Comparison of ENCODE assay signal across 8 cellular contexts in genomic region chr1:228081578-228082259, GRCh38. TPM values are rescaled to one million over a fixed set of nuclear protein-coding genes. Genes with fewer than 3 reads are reported as not detected.
A peak's percentile ranks its signal among the peaks of the same experiment; 100 is the strongest.
DNase-seq lines count a peak whose midpoint lies in the region; ATAC-seq, FAIRE-seq and TF ChIP-seq lines count a peak whose summit lies in the region.

No MANE protein-coding gene starts in this region.

- H3K9me3 ChIP-seq in SK-N-MC (ENCODE audit: low read depth, low read length) (no peaks in the 10 kb centered on the region), endothelial cell of umbilical vein (replicated peaks; ENCODE audit: control insufficient read depth, insufficient read depth, low read length) (no peaks in the 10 kb centered on the region)

- H3K4me2 ChIP-seq in endothelial cell of umbilical vein (ENCODE audit: insufficient read depth, low read length) = peak overlapping the region; percentile 53

- H3K36me3 Mint-ChIP-seq in nephron (ENCODE audit: low read depth) = peaks cover 2% of the 10 kb centered on the region

- H3K27me3 ChIP-seq in endothelial cell of umbilical vein (ENCODE audit: control insufficient read depth in 2 of 2, insufficient read depth in 2 of 2, low read length in 2 of 2) = no peaks in the 10 kb centered on the region

- TF ChIP-seq CTCF in endothelial cell of umbilical vein (IDR thresholded peaks at IDR 0.05; ENCODE audit: extremely low read depth in 1 of 2, insufficient read depth in 1 of 2, low read depth in 1 of 2, low read length in 2 of 2) = no peak
- no peak for TF ChIP-seq CTCF in nephron (IDR thresholded peaks at IDR 0.05; ENCODE audit: unreplicated experiment in 3 of 3)

- POLR2A ChIA-PET in endothelial cell of umbilical vein (lab: Charles Lee) = no interaction called here

- no TSS peak for BruUV-seq in endothelial cell of umbilical vein (replicated peaks; lab: Mats Ljungman, UMichigan)

- CTCF ChIA-PET in endothelial cell of umbilical vein (lab: Charles Lee) = interaction anchor here (0.7 to 1.6 kb wide), 4 partner anchors 8 to 82 kb away, joined by 3 to 12 read pairs (median 4); no protein-coding TSS in a partner anchor

- peak overlapping the region; percentile 93 for H3K4me3 ChIP-seq in SK-N-MC
- peak overlapping the region; percentile 51 to 73 (median 72) for H3K4me3 ChIP-seq in endothelial cell of umbilical vein (replicated peaks in 1 of 3; ENCODE audit: insufficient read depth in 1 of 3, low read depth in 1 of 3, low read length in 3 of 3)

- peaks cover 4% of the 10 kb centered on the region for H4K20me1 ChIP-seq in endothelial cell of umbilical vein (replicated peaks; ENCODE audit: control insufficient read depth, extremely low read depth, insufficient read depth, low read length)

- H3K27ac Mint-ChIP-seq in nephron = peak overlapping the region in 2 of 3 experiments; percentile 71 to 86

- H3K4me1 Mint-ChIP-seq in nephron = peaks cover 34% of the 10 kb centered on the region

- H3K27me3 Mint-ChIP-seq in nephron (ENCODE audit: low read depth) = peaks cover 4% of the 10 kb centered on the region

- peaks cover 21% of the 10 kb centered on the region for H3K36me3 ChIP-seq in SK-N-MC (ENCODE audit: insufficient read depth, low read length)
- H3K36me3 ChIP-seq in endothelial cell of umbilical vein (ENCODE audit: control insufficient read depth in 2 of 2, extremely low read depth in 1 of 2, insufficient read depth in 2 of 2, low read length in 2 of 2) = no peaks in the 10 kb centered on the region

- H3K4me1 ChIP-seq in endothelial cell of umbilical vein (ENCODE audit: control insufficient read depth, extremely low read depth, insufficient read depth, low read length) = peaks cover 33% of the 10 kb centered on the region

- dilution Hi-C loops in endothelial cell of umbilical vein (cut with MboI; ENCODE audit: extremely low pct_ligation_motif_present, low sequenced_read_pairs) = no loop called here

- peak; percentile 16 for ATAC-seq in HG02943 (IDR thresholded peaks at IDR 0.05; ENCODE audit: low read depth, unreplicated experiment)

- H3K27ac ChIP-seq in SK-N-MC (no peak overlapping the region), endothelial cell of umbilical vein (ENCODE audit: insufficient read depth, low read depth, low read length) (peak overlapping the region; percentile 63)

- H3K9ac ChIP-seq in SK-N-MC (ENCODE audit: insufficient read length) (peak overlapping the region; percentile 91), endothelial cell of umbilical vein (replicated peaks; ENCODE audit: extremely low read depth, insufficient read depth, low read length) (peak overlapping the region; percentile 99)

- peaks cover 55% of the 10 kb centered on the region for H3K79me2 ChIP-seq in endothelial cell of umbilical vein (ENCODE audit: control insufficient read depth, insufficient read depth, low read length)

- FAIRE-seq in endothelial cell of umbilical vein (lab: Jason Lieb, UNC) = peak; percentile 74

- TF ChIP-seq POLR2A in endothelial cell of umbilical vein (IDR thresholded peaks at IDR 0.05; ENCODE audit: low read depth, low read length) = no peak

- no peaks in the 10 kb centered on the region for H3K9me3 Mint-ChIP-seq in nephron

- intact Hi-C loops in endothelial cell of umbilical vein (cut with micrococcal nuclease) = loop anchor here (1.0 to 10.0 kb wide), 7 partner anchors 22 to 517 kb away; partner anchors contain the start of genes C1orf35, GUK1, JMJD4 and SNAP47

- no peaks in the 10 kb centered on the region for H3K9me1 ChIP-seq in endothelial cell of umbilical vein (replicated peaks; ENCODE audit: control insufficient read depth, extremely low read depth, insufficient read depth, low read length)

- DNase-seq in activated naive CD4-positive, alpha-beta T cell treated with Interleukin-2 at 50 U/mL for 16 hours = peak; percentile 28
- DNase-seq in activated naive CD4-positive, alpha-beta T cell treated with anti-CD3 and anti-CD28 coated beads, Interleukin-2, amount 50 U/mL, for 16 hours = no peak
- no peak for DNase-seq in SK-N-MC (ENCODE audit: low read depth, low spot score)
- no peak for DNase-seq in endothelial cell of umbilical vein (ENCODE audit: low read depth, low spot score)
- no peak for DNase-seq in NK-92 treated with Interleukin-12 subunit alpha and Interleukin-12 subunit beta, amount 100 ng/mL, for 24 hours (lab: John Stamatoyannopoulos, UW)
- no peak for DNase-seq in NCI-H1436 (lab: John Stamatoyannopoulos, UW)

- H2AFZ ChIP-seq in endothelial cell of umbilical vein (ENCODE audit: low read depth, low read length) = peak overlapping the region; percentile 83

- peak overlapping the region; percentile 83 to 89 (median 88) for H3K4me3 Mint-ChIP-seq in nephron

TF ChIP-seq in endothelial cell of umbilical vein, 7 proteins besides CTCF, POLR2A, EP300 and RAD21:
- no peak for TF ChIP-seq GATA2 (IDR thresholded peaks at IDR 0.05; ENCODE audit: insufficient read depth, insufficient read length, low read depth, low read length)
- TF ChIP-seq EZH2 (IDR thresholded peaks at IDR 0.05; ENCODE audit: borderline replicate concordance, low read depth, low read length, severe bottlenecking) = no peak
- TF ChIP-seq, protein P1, sequence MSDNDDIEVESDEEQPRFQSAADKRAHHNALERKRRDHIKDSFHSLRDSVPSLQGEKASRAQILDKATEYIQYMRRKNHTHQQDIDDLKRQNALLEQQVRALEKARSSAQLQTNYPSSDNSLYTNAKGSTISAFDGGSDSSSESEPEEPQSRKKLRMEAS (IDR thresholded peaks at IDR 0.05; ENCODE audit: insufficient read depth, insufficient read length) = no peak
- no peak for TF ChIP-seq JUN (IDR thresholded peaks at IDR 0.05; ENCODE audit: borderline replicate concordance, insufficient read depth, insufficient read length, low read depth)
TF ChIP-seq in endothelial cell of umbilical vein: peak in this region for 0.

RNA-seq across cellular contexts. Expression of gene ARF1, which starts 0.8 kb away (rescaled TPM):
- 488 and 499 TPM in 2 replicates for total RNA-seq in endothelial cell of umbilical vein
- 844 and 1,054 TPM in 2 replicates for polyA plus RNA-seq in endothelial cell of umbilical vein
- polyA plus RNA-seq in endothelial cell of umbilical vein (2011; cell fraction: cytosol; rRNA removed) = 724 and 860 TPM in 2 replicates
- polyA plus RNA-seq in endothelial cell of umbilical vein (2011; cell fraction: nucleus; rRNA removed) = 433 and 446 TPM in 2 replicates
- polyA plus RNA-seq in endothelial cell of umbilical vein (2012) = 473 and 510 TPM in 2 replicates
- polyA minus RNA-seq in endothelial cell of umbilical vein = 691 and 797 TPM in 2 replicates
- 221 TPM for polyA minus RNA-seq in endothelial cell of umbilical vein (2011; cell fraction: cytosol; rRNA and poly(A)+ RNA removed)
- polyA minus RNA-seq in endothelial cell of umbilical vein (2011; cell fraction: nucleus; rRNA and poly(A)+ RNA removed) = 130 and 181 TPM in 2 replicates

RNA-seq across cellular contexts. Expression of gene C1orf35, which starts 21.4 kb away (rescaled TPM):
- 21.7 and 23.9 TPM in 2 replicates for total RNA-seq in endothelial cell of umbilical vein
- polyA plus RNA-seq in endothelial cell of umbilical vein = 19.9 and 21.1 TPM in 2 replicates
- polyA plus RNA-seq in endothelial cell of umbilical vein (2011; cell fraction: cytosol; rRNA removed) = 14.6 and 17.1 TPM in 2 replicates
- 22.9 and 27.5 TPM in 2 replicates for polyA plus RNA-seq in endothelial cell of umbilical vein (2011; cell fraction: nucleus; rRNA removed)
- polyA plus RNA-seq in endothelial cell of umbilical vein (2012) = 12.8 and 15.1 TPM in 2 replicates
- polyA minus RNA-seq in endothelial cell of umbilical vein = 2.4 and 2.6 TPM in 2 replicates
- polyA minus RNA-seq in endothelial cell of umbilical vein (2011; cell fraction: cytosol; rRNA and poly(A)+ RNA removed) = 4.3 TPM
- 1.6 and 2.8 TPM in 2 replicates for polyA minus RNA-seq in endothelial cell of umbilical vein (2011; cell fraction: nucleus; rRNA and poly(A)+ RNA removed)

RNA-seq across cellular contexts. Expression of gene MRPL55, which starts 27.4 kb away (rescaled TPM):
- 57.0 and 58.7 TPM in 2 replicates for total RNA-seq in endothelial cell of umbilical vein
- 155 and 287 TPM in 2 replicates for polyA plus RNA-seq in endothelial cell of umbilical vein
- 84.5 and 110 TPM in 2 replicates for polyA plus RNA-seq in endothelial cell of umbilical vein (2011; cell fraction: cytosol; rRNA removed)
- 103 and 115 TPM in 2 replicates for polyA plus RNA-seq in endothelial cell of umbilical vein (2011; cell fraction: nucleus; rRNA removed)
- 43.4 and 51.1 TPM in 2 replicates for polyA plus RNA-seq in endothelial cell of umbilical vein (2012)
- polyA minus RNA-seq in endothelial cell of umbilical vein = 35.6 and 46.6 TPM in 2 replicates
- polyA minus RNA-seq in endothelial cell of umbilical vein (2011; cell fraction: cytosol; rRNA and poly(A)+ RNA removed) = 56.2 TPM
- polyA minus RNA-seq in endothelial cell of umbilical vein (2011; cell fraction: nucleus; rRNA and poly(A)+ RNA removed) = 13.6 and 18.8 TPM in 2 replicates

RNA-seq across cellular contexts. Expression of gene GUK1, which starts 58.4 kb away (rescaled TPM):
- total RNA-seq in endothelial cell of umbilical vein = 237 and 239 TPM in 2 replicates
- polyA plus RNA-seq in endothelial cell of umbilical vein = 742 and 822 TPM in 2 replicates
- polyA plus RNA-seq in endothelial cell of umbilical vein (2011; cell fraction: cytosol; rRNA removed) = 294 and 443 TPM in 2 replicates
- 325 and 344 TPM in 2 replicates for polyA plus RNA-seq in endothelial cell of umbilical vein (2011; cell fraction: nucleus; rRNA removed)
- polyA plus RNA-seq in endothelial cell of umbilical vein (2012) = 161 and 241 TPM in 2 replicates
- polyA minus RNA-seq in endothelial cell of umbilical vein = 140 and 214 TPM in 2 replicates
- 74.7 TPM for polyA minus RNA-seq in endothelial cell of umbilical vein (2011; cell fraction: cytosol; rRNA and poly(A)+ RNA removed)
- polyA minus RNA-seq in endothelial cell of umbilical vein (2011; cell fraction: nucleus; rRNA and poly(A)+ RNA removed) = 61.4 and 97.7 TPM in 2 replicates
